In the genomic region with DNA sequence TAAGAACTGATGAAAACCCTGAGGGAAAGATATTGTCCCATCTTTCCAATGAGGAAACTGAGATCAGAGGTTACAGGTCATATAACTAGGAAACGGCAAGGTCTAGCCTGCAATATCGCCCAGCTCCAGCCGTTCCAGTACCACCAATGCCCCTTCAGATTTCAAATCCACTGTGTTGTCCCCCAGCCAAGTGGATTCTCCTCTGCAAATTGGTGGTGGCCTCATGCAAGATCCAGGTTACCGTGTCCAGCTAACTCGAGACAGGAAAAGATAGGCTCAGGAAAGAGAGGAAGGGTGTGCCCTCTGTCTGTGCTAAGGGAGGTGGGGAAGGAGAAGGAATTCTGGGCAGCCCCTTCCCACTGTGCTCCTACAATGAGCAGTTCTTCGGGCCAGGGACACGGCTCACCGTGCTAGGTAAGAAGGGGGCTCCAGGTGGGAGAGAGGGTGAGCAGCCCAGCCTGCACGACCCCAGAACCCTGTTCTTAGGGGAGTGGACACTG, we compare ENCODE assay signal across 10 cellular contexts. TPM values are rescaled to one million over a fixed set of nuclear protein-coding genes. Genes with fewer than 3 reads are reported as not detected.
DNase-seq lines count a peak whose midpoint lies in the region; ATAC-seq and TF ChIP-seq lines count a peak whose summit lies in the region.
"Had no signal": no experiment of that assay in that cellular context is flagged by ENCODE, and none has a peak within 500 bp of the region (broad histone marks: within the 10 kb centered on the region; RNA-seq: fewer than 3 reads in every experiment).

No MANE protein-coding gene starts in this region.

- no peaks in the 10 kb centered on the region for H3K9me2 ChIP-seq in MM.1S (replicated peaks; ENCODE audit: insufficient read depth, low read length)

- no peaks in the 10 kb centered on the region for H3K9me3 ChIP-seq in CD4-positive, alpha-beta T cell (ENCODE audit: control insufficient read depth, low read length)
- H3K9me3 ChIP-seq in MM.1S (replicated peaks; ENCODE audit: insufficient read depth, low read length), result no peaks in the 10 kb centered on the region
- H3K9me3 ChIP-seq in sigmoid colon, result no peaks in the 10 kb centered on the region

- no peaks in the 10 kb centered on the region for H3K27me3 Mint-ChIP-seq in CD4-positive, alpha-beta T cell
- H3K27me3 Mint-ChIP-seq in brain (peaks cover 86% of the 10 kb centered on the region), naive B cell (no peaks in the 10 kb centered on the region)

- H3K4me3 Mint-ChIP-seq in CD4-positive, alpha-beta T cell, result peak overlapping the region; percentile 97
- H3K4me3 Mint-ChIP-seq in brain (peak overlapping the region in 3 of 5 experiments; percentile 53 to 80 (median 55)), naive B cell (peak overlapping the region; percentile 96 to 100 (median 98))

- no peak for TF ChIP-seq POLR2A in sigmoid colon (IDR thresholded peaks at IDR 0.05)

- no peaks in the 10 kb centered on the region for H3K4me1 ChIP-seq in MM.1S (ENCODE audit: low read length)
- peaks cover 0 to 18% (median 17%) of the 10 kb centered on the region in 4 donors for H3K4me1 ChIP-seq in sigmoid colon

- CTCF ChIA-PET in CD4-positive, alpha-beta T cell (lab: Charles Lee), result interaction anchor here (1.1 to 14.4 kb wide), 2 partner anchors 13 to 14 kb away, joined by 3 to 135 read pairs; no protein-coding TSS in a partner anchor

- POLR2A ChIA-PET in CD4-positive, alpha-beta T cell (lab: Charles Lee), result interaction anchor here (0.6 to 30.9 kb wide), 26 partner anchors 4 to 496 kb away, joined by 3 to 5733 read pairs (median 15); a partner anchor contains a TSS

- no peaks in the 10 kb centered on the region for H4K20me1 ChIP-seq in MM.1S (ENCODE audit: insufficient read depth, low read length)

- peak overlapping the region; percentile 99 for H3K27ac ChIP-seq in CD4-positive, alpha-beta T cell (ENCODE audit: low read depth, low read length)
- H3K27ac ChIP-seq in MM.1S (ENCODE audit: low read length), result no peak overlapping the region
- H3K27ac ChIP-seq in sigmoid colon, result no peak overlapping the region
- H3K27ac ChIP-seq: epithelial cell of prostate had no signal

- no peaks in the 10 kb centered on the region for H3K36me3 ChIP-seq in MM.1S (replicated peaks; ENCODE audit: insufficient read depth, low read length)
- no peaks in the 10 kb centered on the region for H3K36me3 ChIP-seq in sigmoid colon

- 24 to 31% methylated on average over 9 of the region's 9 CpGs for WGBS in sigmoid colon, 2 donors

- no peak overlapping the region for H2AFZ ChIP-seq in MM.1S (ENCODE audit: low read length)

- no peaks in the 10 kb centered on the region for H3F3A ChIP-seq in MM.1S (ENCODE audit: insufficient read depth, low read length)

- no peak for DNase-seq in CD4-positive, alpha-beta T cell
- no peak for DNase-seq in naive B cell
- DNase-seq in MM.1S, result no peak
- no peak for DNase-seq in NCI-H524 (lab: John Stamatoyannopoulos, UW)
- DNase-seq in sigmoid colon, result no peak
- DNase-seq: NCI-H1105 treated with DMSO at 0.1 percent for 48 hours had no signal

- no peak overlapping the region for H3K4me2 ChIP-seq in MM.1S (ENCODE audit: low read depth, low read length)

- no peak overlapping the region for H3K9ac ChIP-seq in MM.1S (ENCODE audit: low read length)

- H3K27me3 ChIP-seq in CD4-positive, alpha-beta T cell (ENCODE audit: control insufficient read depth, insufficient read depth, low read length), result no peaks in the 10 kb centered on the region
- 0 out of 2 replicates have a peak, but pooled peaks cover 14% of the 10 kb centered on the region for H3K27me3 ChIP-seq in MM.1S (replicated peaks; ENCODE audit: insufficient read depth, low read length)
- H3K27me3 ChIP-seq in sigmoid colon, result peaks cover 19 to 69% (median 43%) of the 10 kb centered on the region in 3 donors

- no peak for TF ChIP-seq CTCF in CD4-positive, alpha-beta T cell (IDR thresholded peaks at IDR 0.05)
- no peak for TF ChIP-seq CTCF in brain (conservative IDR thresholded peaks at IDR 0.05)
- no peak for TF ChIP-seq CTCF in MM.1S (IDR thresholded peaks at IDR 0.05; ENCODE audit: low read length)
- no peak for TF ChIP-seq CTCF in sigmoid colon (IDR thresholded peaks at IDR 0.05)

- H3K4me1 Mint-ChIP-seq in CD4-positive, alpha-beta T cell (ENCODE audit: low read depth), result peaks cover 77% of the 10 kb centered on the region
- H3K4me1 Mint-ChIP-seq in brain (peaks cover 15% of the 10 kb centered on the region), naive B cell (peaks cover 76 to 83% (median 83%) of the 10 kb centered on the region in 3 donors)

- peak overlapping the region; percentile 98 for H3K27ac Mint-ChIP-seq in CD4-positive, alpha-beta T cell
- no peak overlapping the region for H3K27ac Mint-ChIP-seq in brain
- peak overlapping the region; percentile 97 to 100 (median 98) for H3K27ac Mint-ChIP-seq in naive B cell

- H3K79me2 ChIP-seq in MM.1S (ENCODE audit: low read length), result no peaks in the 10 kb centered on the region

- H3K4me3 ChIP-seq in MM.1S (ENCODE audit: low read length) (no peak overlapping the region), sigmoid colon (peak overlapping the region in 2 of 4 donors; percentile 43 to 48)

- no peak for ATAC-seq in CD4-positive, alpha-beta T cell (ENCODE audit: poor library complexity)
- ATAC-seq in HG03025 (IDR thresholded peaks at IDR 0.05; ENCODE audit: low FRiP score, unreplicated experiment) (peak; percentile 1), naive B cell (ENCODE audit: low read depth in 2 of 2) (no peak), HG02763 (IDR thresholded peaks at IDR 0.05; ENCODE audit: unreplicated experiment) (no peak)

- intact Hi-C loops in CD4-positive, alpha-beta T cell (cut with DNase I, micrococcal nuclease), result loop anchor here in 1 of 2 experiments (2.0 to 5.0 kb wide), 2 partner anchors 15 to 474 kb away; no protein-coding TSS in a partner anchor
- intact Hi-C loops in sigmoid colon (cut with DNase I), result no loop called here

- peaks cover 90% of the 10 kb centered on the region for H3K36me3 Mint-ChIP-seq in CD4-positive, alpha-beta T cell (ENCODE audit: low read depth)
- no peaks in the 10 kb centered on the region for H3K36me3 Mint-ChIP-seq in brain
- peaks cover 18 to 31% of the 10 kb centered on the region in 2 donors for H3K36me3 Mint-ChIP-seq in naive B cell

- no peaks in the 10 kb centered on the region for H3K9me3 Mint-ChIP-seq in CD4-positive, alpha-beta T cell
- H3K9me3 Mint-ChIP-seq in brain (no peaks in the 10 kb centered on the region), naive B cell (peaks cover 0 to 3% (median 0%) of the 10 kb centered on the region in 7 donors)

- TF ChIP-seq EP300 in sigmoid colon (IDR thresholded peaks at IDR 0.05), result no peak

RNA-seq across cellular contexts. Expression of a gene that starts 25.3 kb away (rescaled TPM):
- total RNA-seq in CD4-positive, alpha-beta T cell, result not detected
- not detected for polyA plus RNA-seq in brain (ENCODE audit: insufficient read depth, low read depth, low replicate concordance)
- under 1 TPM in 1 of 6 donors, not detected in 5; 0.41 TPM for polyA plus RNA-seq in naive B cell (ENCODE audit: low read depth in 6 of 6)
- not detected for total RNA-seq in sigmoid colon
- polyA plus RNA-seq in sigmoid colon, result 10 to 100 TPM in 1 of 3 donors, 1 to 10 TPM in 2; 1.4 to 30.0 (median 3.0) TPM

RNA-seq across cellular contexts. Expression of a gene that starts 46.8 kb away (rescaled TPM):
- total RNA-seq in CD4-positive, alpha-beta T cell, result not detected
- polyA plus RNA-seq in brain (ENCODE audit: insufficient read depth, low read depth, low replicate concordance) (not detected), naive B cell (ENCODE audit: low read depth in 6 of 6) (under 1 TPM in 2 of 6 donors, not detected in 4; 0.41 to 0.55 TPM), sigmoid colon (10 to 100 TPM in 1 of 3 donors, 1 to 10 TPM in 1, under 1 TPM in 1; 0.67 to 25.8 (median 1.8) TPM)
- total RNA-seq in sigmoid colon, result not detected

RNA-seq across cellular contexts. Expression of a gene that starts 58.8 kb away (rescaled TPM):
- 10 to 100 TPM; 50.7 to 55.8 TPM for total RNA-seq in CD4-positive, alpha-beta T cell
- polyA plus RNA-seq in brain (ENCODE audit: insufficient read depth, low read depth, low replicate concordance) (74.6 TPM), naive B cell (ENCODE audit: low read depth in 6 of 6) (10 to 100 TPM in 5 of 6 donors, 1 to 10 TPM in 1; 10.0 to 32.4 (median 19.0) TPM), sigmoid colon (1 to 10 TPM; 1.2 to 5.6 (median 1.2) TPM)
- total RNA-seq in sigmoid colon, result 10 to 100 TPM in 2 of 4 donors, 1 to 10 TPM in 2; 6.7 to 13.6 (median 10.2) TPM

Comparison
In these comparisons a context has a peak if more than half of its experiments do, and no peak if none do; other contexts are left out.
1. H3K27ac Mint-ChIP-seq: peak in CD4-positive, alpha-beta T cell (single experiment) and naive B cell (6 of 6); none in brain (0 of 5).
2. Peak in every context shown above with its lines, with median percentiles within 50 percentile points of each other: H3K4me3 Mint-ChIP-seq.